ENCODE assay signal across 9 cellular contexts in genomic region chr13:97257800-97258799, GRCh38. TPM values are rescaled to one million over a fixed set of nuclear protein-coding genes. Genes with fewer than 3 reads are reported as not detected.
DNase-seq lines count a peak whose midpoint lies in the region; FAIRE-seq and TF ChIP-seq lines count a peak whose summit lies in the region.
"Had no signal": no experiment of that assay in that cellular context is flagged by ENCODE, and none has a peak within 500 bp of the region (broad histone marks: within the 10 kb centered on the region; RNA-seq: fewer than 3 reads in every experiment).

No MANE protein-coding gene starts in this region.

- 0 out of 2 replicates have a peak, but pooled peaks have one; percentile 15 for TF ChIP-seq POLR2A in H54 (IDR thresholded peaks at IDR 0.05; ENCODE audit: low read depth, low read length)

- dilution Hi-C loops in keratinocyte (cut with MboI; ENCODE audit: extremely low pct_ligation_motif_present, low sequenced_read_pairs) = no loop called here

- no peak overlapping the region for H3K4me3 ChIP-seq in brain microvascular endothelial cell (ENCODE audit: low read depth, low read length)
- peak overlapping the region in 2 of 3 experiments; percentile 29 to 39 for H3K4me3 ChIP-seq in keratinocyte (ENCODE audit: control insufficient read depth in 2 of 3, extremely low read depth in 1 of 3, insufficient read depth in 2 of 3, low read depth in 1 of 3, low read length in 3 of 3)
- no peak overlapping the region for H3K4me3 ChIP-seq in thymus (ENCODE audit: low read length)

- TF ChIP-seq CTCF in brain microvascular endothelial cell (IDR thresholded peaks at IDR 0.05; ENCODE audit: low read depth, low read length, missing control alignments) (peak; percentile 55), keratinocyte (optimal IDR thresholded peaks at IDR 0.05 in 1 of 3, IDR thresholded peaks at IDR 0.05 in 1 of 3, conservative IDR thresholded peaks at IDR 0.05 in 1 of 3; ENCODE audit: extremely low read depth in 1 of 3, insufficient read depth in 2 of 3, low read length in 3 of 3) (peak in 2 of 3 experiments; percentile 23 to 28)

- FAIRE-seq in H54 (lab: Jason Lieb, UNC) = peak; percentile 97
- FAIRE-seq in keratinocyte (lab: Jason Lieb, UNC) = peak; percentile 81

- H3K27me3 ChIP-seq in brain microvascular endothelial cell (replicated peaks) (no peaks in the 10 kb centered on the region), keratinocyte (ENCODE audit: control insufficient read depth, extremely low read depth, insufficient read depth, low read length) (no peaks in the 10 kb centered on the region), thymus (ENCODE audit: control insufficient read depth, insufficient read depth) (no peaks in the 10 kb centered on the region)

- H3K9ac ChIP-seq in keratinocyte (ENCODE audit: control insufficient read depth, extremely low read depth, insufficient read depth, low read length) = peak overlapping the region; percentile 61

- no peaks in the 10 kb centered on the region for H3K9me1 ChIP-seq in keratinocyte (ENCODE audit: control insufficient read depth, extremely low read depth, insufficient read depth, low read length)

- peak; percentile 23 for DNase-seq in SIG-M5 treated with dmso at 0.1 percent for 504 hours (lab: John Stamatoyannopoulos, UW; ENCODE audit: unreplicated experiment)
- DNase-seq in SIG-M5 (lab: John Stamatoyannopoulos, UW) = no peak
- peak; percentile 58 for DNase-seq in H54 (ENCODE audit: insufficient read length, low spot score)
- peak; percentile 83 for DNase-seq in LHCN-M2 (ENCODE audit: low read depth)
- peak; percentile 97 for DNase-seq in brain microvascular endothelial cell
- DNase-seq in keratinocyte (ENCODE audit: low read depth, low spot score) = no peak
- no peak for DNase-seq in NCI-H446 treated with DMSO at 0.1 percent for 48 hours (lab: John Stamatoyannopoulos, UW)
- DNase-seq: DND-41 had no signal

- no peak overlapping the region for H2AFZ ChIP-seq in keratinocyte (ENCODE audit: control insufficient read depth, low read length)

- WGBS in thymus = 87% methylated on average over 13 of the region's 13 CpGs

- H3K79me2 ChIP-seq in keratinocyte (ENCODE audit: control insufficient read depth, insufficient read depth, low read length) = peaks cover 42% of the 10 kb centered on the region

- H3K4me1 ChIP-seq in keratinocyte (ENCODE audit: control insufficient read depth, extremely low read depth, insufficient read depth, low read length) (peaks cover 60% of the 10 kb centered on the region), thymus (ENCODE audit: control insufficient read depth, insufficient read depth, low read length) (no peaks in the 10 kb centered on the region)

- H3K9me3 ChIP-seq in keratinocyte (ENCODE audit: control insufficient read depth, low read depth, low read length) (no peaks in the 10 kb centered on the region), thymus (ENCODE audit: control insufficient read depth) (no peaks in the 10 kb centered on the region)

- H3K27ac ChIP-seq in brain microvascular endothelial cell (peak overlapping the region; percentile 98), keratinocyte (ENCODE audit: control insufficient read depth, insufficient read depth, low read length) (peak overlapping the region; percentile 89), thymus (ENCODE audit: low read depth) (peak overlapping the region; percentile 71)

- in situ Hi-C loops in brain microvascular endothelial cell (cut with HindIII; ENCODE audit: low pct_ligation_motif_present, low sequenced_read_pairs) = no loop called here

- H3K4me2 ChIP-seq in keratinocyte (ENCODE audit: control insufficient read depth, extremely low read depth, insufficient read depth, low read depth, low read length) = peak overlapping the region; percentile 94

- H3K36me3 ChIP-seq in brain microvascular endothelial cell (replicated peaks) = no peaks in the 10 kb centered on the region
- H3K36me3 ChIP-seq in keratinocyte (ENCODE audit: control insufficient read depth in 2 of 2, extremely low read depth in 1 of 2, insufficient read depth in 2 of 2, low read length in 2 of 2) = no peaks in the 10 kb centered on the region
- H3K36me3 ChIP-seq in thymus (ENCODE audit: control insufficient read depth, insufficient read depth) = no peaks in the 10 kb centered on the region

- no peaks in the 10 kb centered on the region for H4K20me1 ChIP-seq in keratinocyte (ENCODE audit: control insufficient read depth, extremely low read depth, insufficient read depth, low read length)

RNA-seq across cellular contexts. Expression of gene MBNL2, which starts 36.0 kb away (rescaled TPM):
- total RNA-seq in LHCN-M2 (2014; rRNA removed) = 17.7 and 24.4 TPM in 2 replicates
- polyA plus RNA-seq in LHCN-M2 (2012) = 5.0 TPM
- polyA plus RNA-seq in keratinocyte = 19.3 to 28.4 TPM (median 22.2 TPM) in 3 replicates
- polyA plus RNA-seq in keratinocyte (2011; ENCODE audit: low read depth) = 14.7 TPM
- 16.1 and 24.4 TPM in 2 replicates for polyA plus RNA-seq in keratinocyte (2011; cell fraction: cytosol; rRNA removed)
- 26.1 and 29.2 TPM in 2 replicates for polyA plus RNA-seq in keratinocyte (2011; cell fraction: nucleus; rRNA removed)
- 13.4 and 18.6 TPM in 2 replicates for polyA plus RNA-seq in keratinocyte (2012; ENCODE audit: low replicate concordance)
- polyA minus RNA-seq in keratinocyte = 20.2 to 86.3 TPM (median 68.7 TPM) in 3 replicates
- polyA minus RNA-seq in keratinocyte (2011; cell fraction: cytosol; rRNA and poly(A)+ RNA removed) = 22.8 TPM
- polyA minus RNA-seq in keratinocyte (2011; cell fraction: nucleus; rRNA and poly(A)+ RNA removed) = 28.5 and 52.8 TPM in 2 replicates
- 22.7 TPM for polyA plus RNA-seq in thymus

Comparison
In these comparisons a context has a peak if more than half of its experiments do, and no peak if none do; other contexts are left out.
1. DNase-seq: peak in SIG-M5 treated with dmso at 0.1 percent for 504 hours (single experiment), H54 (single experiment), LHCN-M2 (single experiment) and brain microvascular endothelial cell (single experiment); none in SIG-M5 (single experiment), keratinocyte (single experiment) and NCI-H446 treated with DMSO at 0.1 percent for 48 hours (single experiment).
2. H3K4me3 ChIP-seq: peak in keratinocyte (2 of 3); none in brain microvascular endothelial cell (single experiment) and thymus (single experiment).
3. Peak in every context shown above with its lines, with median percentiles within 50 percentile points of each other: H3K27ac ChIP-seq.